8 cellular contexts compared by ENCODE assay signal in genomic region chr4:99088485-99089365, GRCh38. TPM values are rescaled to one million over a fixed set of nuclear protein-coding genes. Genes with fewer than 3 reads are reported as not detected.
DNase-seq lines count a peak whose midpoint lies in the region; ATAC-seq lines count a peak whose summit lies in the region.

Gene ADH5, minus strand, starts transcription at chr4:99088788. Its CDS starts 88 bp downstream, at chr4:99088700.

- H3K4me1 ChIP-seq in mesodermal cell (ENCODE audit: control insufficient read depth, insufficient read depth, low read length, poor library complexity, severe bottlenecking) = peaks cover 19% of the 10 kb centered on the region

- 0% methylated on average over 26 to 32 of the region's 53 CpGs for WGBS in mesodermal cell (ENCODE audit: insufficient coverage in 2 of 2), 2 experiments

- peak; percentile 97 for DNase-seq in COLO829 (ENCODE audit: low spot score)
- peak; percentile 77 for DNase-seq in HT-29 (ENCODE audit: low spot score)
- DNase-seq in NOMO-1 treated with dmso at 0.1 percent for 144 hours (lab: John Stamatoyannopoulos, UW; ENCODE audit: unreplicated experiment) = peak; percentile 77
- DNase-seq in activated CD8-positive, alpha-beta memory T cell treated with anti-CD3 and anti-CD28 coated beads, Interleukin-2, amount 50 U/mL, for 24 hours (ENCODE audit: extremely low read depth) = peak; percentile 78
- DNase-seq in stimulated activated CD8-positive, alpha-beta memory T cell treated with anti-CD3 and anti-CD28 coated beads, Interleukin-15, amount 100 ng/mL, for 24 hours (ENCODE audit: low read depth) = peak; percentile 91

- H3K27ac ChIP-seq in mesodermal cell (ENCODE audit: low read depth, low read length, severe bottlenecking) = peak within 1 kb of the TSS; percentile 88

- in situ Hi-C loops in endometrial microvascular endothelial cells (cut with HindIII; ENCODE audit: inconsistent ontology term, low pct_unique_long_range_greater_than_20kb, low sequenced_read_pairs) = no loop called here

- peak within 1 kb of the TSS; percentile 85 for H3K4me3 ChIP-seq in mesodermal cell (ENCODE audit: extremely low read depth, insufficient read depth, low read length, poor library complexity, severe bottlenecking)

- H3K36me3 ChIP-seq in mesodermal cell (ENCODE audit: control insufficient read depth, insufficient read depth, low read length) = peaks cover 32% of the 10 kb centered on the region

- H3K9me3 ChIP-seq in mesodermal cell (ENCODE audit: control insufficient read depth, low read length) = no peaks in the 10 kb centered on the region

- ATAC-seq in GM21360 (IDR thresholded peaks at IDR 0.05; ENCODE audit: unreplicated experiment) = peak; percentile 89

RNA-seq across cellular contexts. Expression of gene ADH5, which starts in this region (rescaled TPM):
- 82.6 and 85.5 TPM in 2 replicates for total RNA-seq in HT-29 (2014; rRNA removed; shearing (Covaris generic))
- 139 TPM for total RNA-seq in endometrial microvascular endothelial cells (ENCODE audit: inconsistent ontology term)
- polyA plus RNA-seq in mesodermal cell (2013, experiment 1 of 2) = 223 TPM
- 227 TPM for polyA plus RNA-seq in mesodermal cell (2013, experiment 2 of 2)

Comparison
In these comparisons a context has a peak if more than half of its experiments do, and no peak if none do; other contexts are left out.
1. Peak in every context shown above with its lines: DNase-seq, ATAC-seq, H3K4me3 ChIP-seq and H3K27ac ChIP-seq.